ENCODE assay signal across 28 cellular contexts in the genomic region with DNA sequence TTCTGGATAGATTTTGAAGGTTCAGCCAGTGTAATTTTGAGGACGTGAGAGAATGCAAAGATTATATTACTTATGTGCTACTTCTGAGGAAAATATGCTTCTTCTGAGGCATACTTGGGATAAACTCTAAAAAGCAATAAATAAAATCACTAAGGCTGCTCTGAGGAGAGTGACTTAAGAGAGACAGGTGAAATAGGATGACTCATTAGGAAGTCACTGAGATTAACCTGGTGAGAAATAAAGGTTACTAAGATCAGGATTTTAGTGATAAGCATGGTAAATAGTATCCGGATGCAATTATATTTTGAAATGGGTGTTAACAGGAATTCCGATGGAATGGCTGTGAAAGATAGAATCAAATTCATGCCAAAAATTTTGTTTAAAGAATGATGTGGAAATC.
"Had no signal": no experiment of that assay in that cellular context is flagged by ENCODE, and none has a peak within 500 bp of the region (broad histone marks: within the 10 kb centered on the region; RNA-seq: fewer than 3 reads in every experiment).

No MANE protein-coding gene starts in this region.

- H3K4me2 ChIP-seq: hepatocyte, neural progenitor cell had no signal

- DNase-seq: dorsolateral prefrontal cortex; effector CD4-positive, alpha-beta T cell; foreskin fibroblast; heart left ventricle; kidney; mucosa of descending colon; naive B cell; stimulated activated CD4-positive, alpha-beta T cell treated with anti-CD3 and anti-CD28 coated beads, Interleukin-2, amount 100 ng/mL, for 24 hours; stimulated activated CD4-positive, alpha-beta T cell treated with anti-CD3 and anti-CD28 coated beads, Interleukin-4, amount 100 ng/mL, for 24 hours; stimulated activated naive CD8-positive, alpha-beta T cell treated with anti-CD3 and anti-CD28 coated beads, Interleukin-15, Interleukin-2, amounts not matched to agents 100 U/mL and 50 U/mL, for 24 hours; substantia nigra; upper lobe of left lung had no signal

- FAIRE-seq: colon, kidney, urothelium cell line had no signal

- ATAC-seq: esophagus mucosa; gastroesophageal sphincter; heart left ventricle; left lobe of liver; mucosa of descending colon; natural killer cell treated with Interleukin-12 subunit alpha and Interleukin-12 subunit beta and Interleukin-15 and Interleukin-18, amount 100 ng/mL, for 72 hours; sciatic nerve; stimulated activated memory B cell treated with anti-CD40 and anti-IgM and Interleukin-4, amounts not matched to agents 10 μg/mL and 1 μg/mL and 100 μg/mL, for 72 hours; stimulated activated naive CD8-positive, alpha-beta T cell treated with anti-CD3 and anti-CD28 coated beads, Interleukin-15, Interleukin-2, amounts not matched to agents 100 U/mL and 50 U/mL, for 24 hours had no signal

- H3K36me3 ChIP-seq: gastroesophageal sphincter, heart left ventricle, neural progenitor cell, prostate gland, right atrium auricular region, thoracic aorta, tibial nerve, upper lobe of left lung had no signal

- H3K4me3 ChIP-seq: dorsolateral prefrontal cortex, gastroesophageal sphincter, heart left ventricle, hepatocyte, lung, mucosa of descending colon, neural progenitor cell, prostate gland, right atrium auricular region, thoracic aorta, tibial nerve, upper lobe of left lung had no signal

- H3K4me1 ChIP-seq: heart left ventricle, prostate gland, right atrium auricular region, upper lobe of left lung had no signal

- H3K27me3 ChIP-seq: gastroesophageal sphincter, hepatocyte, neural progenitor cell, right atrium auricular region, tibial nerve, upper lobe of left lung had no signal

- H3K9me3 ChIP-seq: mucosa of descending colon, prostate gland, thoracic aorta, tibial nerve, upper lobe of left lung had no signal

- H2AFZ ChIP-seq: hepatocyte, neural progenitor cell had no signal

- H3K27ac ChIP-seq: dorsolateral prefrontal cortex, epithelial cell of prostate, heart left ventricle, hepatocyte, neural progenitor cell, prostate gland, right atrium auricular region, thoracic aorta, tibial nerve, upper lobe of left lung had no signal

- H3K79me2 ChIP-seq: hepatocyte had no signal
